In genomic region chr6:141724731-141725130, GRCh38 we compare ENCODE assay signal across 34 cellular contexts.
"Had no signal": no experiment of that assay in that cellular context is flagged by ENCODE, and none has a peak within 500 bp of the region (broad histone marks: within the 10 kb centered on the region; RNA-seq: fewer than 3 reads in every experiment).

No MANE protein-coding gene starts in this region.

- H3K9me3 Mint-ChIP-seq: activated naive CD4-positive, alpha-beta T cell treated with anti-CD3 and anti-CD28 coated beads for 36 hours; activated naive CD4-positive, alpha-beta T cell treated with anti-CD3 and anti-CD28 coated beads, Interleukin-2, amount 10 ng/mL, durations not matched to agents 7 days and 5 days; activated naive CD4-positive, alpha-beta T cell treated with anti-CD3 and anti-CD28 coated beads, Interleukin-2, amount 50 U/mL, for 24 hours; activated naive CD4-positive, alpha-beta T cell treated with anti-CD3 and anti-CD28 coated beads, Interleukin-2, amount 50 U/mL, for 72 hours; activated naive CD8-positive, alpha-beta T cell treated with anti-CD3 and anti-CD28 coated beads for 36 hours; activated naive CD8-positive, alpha-beta T cell treated with anti-CD3 and anti-CD28 coated beads, Interleukin-2, amount 50 U/mL, for 24 hours; activated T-cell treated with anti-CD3 and anti-CD28 coated beads, Interleukin-2, amount 50 U/mL, for 24 hours; activated T-cell treated with anti-CD3 and anti-CD28 coated beads, Interleukin-2, amount 50 U/mL, for 4 hours; activated T-cell treated with anti-CD3 and anti-CD28 coated beads, Interleukin-2, amount 50 U/mL, for 72 hours; activated T-helper 1 cell treated with anti-CD3 and anti-CD28 coated beads, Interleukin-12 subunit alpha, Interleukin-12 subunit beta, Interleukin-2, Interleukin-4 antibody, amounts not matched to agents 30 ng/mL and 10 ng/mL and 1 ng/mL, durations not matched to agents 14 hours and 24 hours and 36 hours; activated T-helper 17 cell treated with anti-CD3 and anti-CD28 coated beads, Interleukin-2, amount 50 U/mL, for 72 hours; activated T-helper 2 cell treated with anti-CD3 and anti-CD28 coated beads, Interferon-gamma antibody, Interleukin-2, Interleukin-4, amounts not matched to agents 10 μg/mL and 5 μg/mL and 100 μg/mL, durations not matched to agents 14 hours and 24 hours and 36 hours; brain; central memory CD8-positive, alpha-beta T cell had no signal

- H3K4me1 Mint-ChIP-seq: activated naive CD4-positive, alpha-beta T cell treated with anti-CD3 and anti-CD28 coated beads, Interleukin-2, amount 10 ng/mL, durations not matched to agents 7 days and 5 days; activated naive CD4-positive, alpha-beta T cell treated with anti-CD3 and anti-CD28 coated beads, Interleukin-2, amount 50 U/mL, for 24 hours; activated naive CD8-positive, alpha-beta T cell treated with anti-CD3 and anti-CD28 coated beads, Interleukin-2, amount 10 ng/mL, durations not matched to agents 7 days and 5 days; activated naive CD8-positive, alpha-beta T cell treated with anti-CD3 and anti-CD28 coated beads, Interleukin-2, amount 50 U/mL, for 24 hours; activated T-helper 17 cell treated with anti-CD3 and anti-CD28 coated beads, Interleukin-2, amount 50 U/mL, for 72 hours; central memory CD8-positive, alpha-beta T cell had no signal

- H3K36me3 Mint-ChIP-seq: activated naive CD4-positive, alpha-beta T cell treated with anti-CD3 and anti-CD28 coated beads, Interleukin-2, amount 10 ng/mL, durations not matched to agents 7 days and 5 days; activated naive CD4-positive, alpha-beta T cell treated with anti-CD3 and anti-CD28 coated beads, Interleukin-2, amount 50 U/mL, for 24 hours; activated naive CD4-positive, alpha-beta T cell treated with anti-CD3 and anti-CD28 coated beads, Interleukin-2, amount 50 U/mL, for 72 hours; activated naive CD8-positive, alpha-beta T cell; activated naive CD8-positive, alpha-beta T cell treated with anti-CD3 and anti-CD28 coated beads for 36 hours; activated naive CD8-positive, alpha-beta T cell treated with anti-CD3 and anti-CD28 coated beads, Interleukin-2, amount 10 ng/mL, durations not matched to agents 7 days and 5 days; brain had no signal

- ATAC-seq: activated naive CD4-positive, alpha-beta T cell treated with anti-CD3 and anti-CD28 coated beads, Interleukin-2, amount 50 U/mL, for 72 hours; activated naive CD8-positive, alpha-beta T cell treated with anti-CD3 and anti-CD28 coated beads, Interleukin-2, amount 50 U/mL, for 24 hours; activated T-cell treated with anti-CD3 and anti-CD28 coated beads, Interleukin-2, amount 50 U/mL, for 4 hours; activated T-cell treated with anti-CD3 and anti-CD28 coated beads, Interleukin-2, amount 50 U/mL, for 72 hours; activated T-helper 17 cell treated with anti-CD3 and anti-CD28 coated beads, Interleukin-2, amount 50 U/mL, for 72 hours; body of pancreas had no signal

- H3K27me3 Mint-ChIP-seq: activated naive CD4-positive, alpha-beta T cell treated with anti-CD3 and anti-CD28 coated beads, Interleukin-2, amount 10 ng/mL, durations not matched to agents 7 days and 5 days; activated naive CD4-positive, alpha-beta T cell treated with anti-CD3 and anti-CD28 coated beads, Interleukin-2, amount 50 U/mL, for 24 hours; activated naive CD8-positive, alpha-beta T cell; activated naive CD8-positive, alpha-beta T cell treated with anti-CD3 and anti-CD28 coated beads for 36 hours; activated naive CD8-positive, alpha-beta T cell treated with anti-CD3 and anti-CD28 coated beads, Interleukin-2, amount 10 ng/mL, durations not matched to agents 7 days and 5 days; activated naive CD8-positive, alpha-beta T cell treated with anti-CD3 and anti-CD28 coated beads, Interleukin-2, amount 50 U/mL, for 24 hours; activated T-cell treated with anti-CD3 and anti-CD28 coated beads, Interleukin-2, amount 50 U/mL, for 24 hours; activated T-helper 17 cell treated with anti-CD3 and anti-CD28 coated beads, Interleukin-2, amount 50 U/mL, for 72 hours; brain; central memory CD8-positive, alpha-beta T cell had no signal

- DNase-seq: activated effector memory CD4-positive, alpha-beta T cell treated with anti-CD3 and anti-CD28 coated beads, Interleukin-2, amount 50 U/mL, for 16 hours; activated effector memory CD4-positive, alpha-beta T cell treated with Interleukin-2 at 50 U/mL for 16 hours; activated gamma-delta T cell; activated gamma-delta T cell treated with Interleukin-2 at 50 U/mL for 16 hours; activated naive CD4-positive, alpha-beta T cell; activated naive CD4-positive, alpha-beta T cell treated with anti-CD3 and anti-CD28 coated beads for 36 hours; activated naive CD4-positive, alpha-beta T cell treated with anti-CD3 and anti-CD28 coated beads, Interleukin-2, amount 10 ng/mL, durations not matched to agents 7 days and 5 days; activated naive CD4-positive, alpha-beta T cell treated with anti-CD3 and anti-CD28 coated beads, Interleukin-2, amount 50 U/mL, for 16 hours; activated naive CD4-positive, alpha-beta T cell treated with Interleukin-2 at 50 U/mL for 16 hours; activated naive CD8-positive, alpha-beta T cell treated with anti-CD3 and anti-CD28 coated beads for 36 hours; activated naive CD8-positive, alpha-beta T cell treated with anti-CD3 and anti-CD28 coated beads, Interleukin-2, amount 10 ng/mL, durations not matched to agents 7 days and 5 days; activated naive CD8-positive, alpha-beta T cell treated with anti-CD3 and anti-CD28 coated beads, Interleukin-2, amount 50 U/mL, for 24 hours; activated T-cell treated with anti-CD3 and anti-CD28 coated beads, Interleukin-2, amount 50 U/mL, for 1 hour; activated T-cell treated with anti-CD3 and anti-CD28 coated beads, Interleukin-2, amount 50 U/mL, for 24 hours; activated T-cell treated with anti-CD3 and anti-CD28 coated beads, Interleukin-2, amount 50 U/mL, for 4 hours; activated T-cell treated with anti-CD3 and anti-CD28 coated beads, Interleukin-2, amount 50 U/mL, for 48 hours; activated T-cell treated with anti-CD3 and anti-CD28 coated beads, Interleukin-2, amount 50 U/mL, for 72 hours; adrenal gland; amniotic stem cell; amygdala; anterior cingulate cortex; aorta; body of pancreas; brain microvascular endothelial cell; central memory CD4-positive, alpha-beta T cell; cerebellar nuclear complex had no signal

- H3K27ac Mint-ChIP-seq: activated naive CD4-positive, alpha-beta T cell treated with anti-CD3 and anti-CD28 coated beads for 36 hours; activated naive CD4-positive, alpha-beta T cell treated with anti-CD3 and anti-CD28 coated beads, Interleukin-2, amount 10 ng/mL, durations not matched to agents 7 days and 5 days; activated naive CD4-positive, alpha-beta T cell treated with anti-CD3 and anti-CD28 coated beads, Interleukin-2, amount 50 U/mL, for 24 hours; activated naive CD4-positive, alpha-beta T cell treated with anti-CD3 and anti-CD28 coated beads, Interleukin-2, amount 50 U/mL, for 72 hours; activated naive CD8-positive, alpha-beta T cell; activated naive CD8-positive, alpha-beta T cell treated with anti-CD3 and anti-CD28 coated beads for 36 hours; activated naive CD8-positive, alpha-beta T cell treated with anti-CD3 and anti-CD28 coated beads, Interleukin-2, amount 10 ng/mL, durations not matched to agents 7 days and 5 days; activated naive CD8-positive, alpha-beta T cell treated with anti-CD3 and anti-CD28 coated beads, Interleukin-2, amount 50 U/mL, for 24 hours; activated T-cell treated with anti-CD3 and anti-CD28 coated beads, Interleukin-2, amount 50 U/mL, for 24 hours; activated T-cell treated with anti-CD3 and anti-CD28 coated beads, Interleukin-2, amount 50 U/mL, for 72 hours; activated T-helper 1 cell treated with anti-CD3 and anti-CD28 coated beads, Interleukin-12 subunit alpha, Interleukin-12 subunit beta, Interleukin-2, Interleukin-4 antibody, amounts not matched to agents 30 ng/mL and 10 ng/mL and 1 ng/mL, durations not matched to agents 14 hours and 24 hours and 36 hours; activated T-helper 17 cell treated with anti-CD3 and anti-CD28 coated beads, Interleukin-2, amount 50 U/mL, for 72 hours; activated T-helper 2 cell treated with anti-CD3 and anti-CD28 coated beads, Interferon-gamma antibody, Interleukin-2, Interleukin-4, amounts not matched to agents 10 μg/mL and 5 μg/mL and 100 μg/mL, durations not matched to agents 14 hours and 24 hours and 36 hours; brain had no signal

- H3K4me3 Mint-ChIP-seq: activated naive CD4-positive, alpha-beta T cell treated with anti-CD3 and anti-CD28 coated beads for 36 hours; activated naive CD4-positive, alpha-beta T cell treated with anti-CD3 and anti-CD28 coated beads, Interleukin-2, amount 10 ng/mL, durations not matched to agents 7 days and 5 days; activated naive CD4-positive, alpha-beta T cell treated with anti-CD3 and anti-CD28 coated beads, Interleukin-2, amount 50 U/mL, for 24 hours; activated naive CD8-positive, alpha-beta T cell; activated naive CD8-positive, alpha-beta T cell treated with anti-CD3 and anti-CD28 coated beads for 36 hours; activated naive CD8-positive, alpha-beta T cell treated with anti-CD3 and anti-CD28 coated beads, Interleukin-2, amount 10 ng/mL, durations not matched to agents 7 days and 5 days; activated naive CD8-positive, alpha-beta T cell treated with anti-CD3 and anti-CD28 coated beads, Interleukin-2, amount 50 U/mL, for 24 hours; activated T-cell treated with anti-CD3 and anti-CD28 coated beads, Interleukin-2, amount 50 U/mL, for 24 hours; activated T-cell treated with anti-CD3 and anti-CD28 coated beads, Interleukin-2, amount 50 U/mL, for 4 hours; activated T-cell treated with anti-CD3 and anti-CD28 coated beads, Interleukin-2, amount 50 U/mL, for 72 hours; activated T-helper 1 cell treated with anti-CD3 and anti-CD28 coated beads, Interleukin-12 subunit alpha, Interleukin-12 subunit beta, Interleukin-2, Interleukin-4 antibody, amounts not matched to agents 30 ng/mL and 10 ng/mL and 1 ng/mL, durations not matched to agents 14 hours and 24 hours and 36 hours; activated T-helper 17 cell treated with anti-CD3 and anti-CD28 coated beads, Interleukin-2, amount 50 U/mL, for 72 hours; brain; central memory CD8-positive, alpha-beta T cell had no signal
